In the genomic region with DNA sequence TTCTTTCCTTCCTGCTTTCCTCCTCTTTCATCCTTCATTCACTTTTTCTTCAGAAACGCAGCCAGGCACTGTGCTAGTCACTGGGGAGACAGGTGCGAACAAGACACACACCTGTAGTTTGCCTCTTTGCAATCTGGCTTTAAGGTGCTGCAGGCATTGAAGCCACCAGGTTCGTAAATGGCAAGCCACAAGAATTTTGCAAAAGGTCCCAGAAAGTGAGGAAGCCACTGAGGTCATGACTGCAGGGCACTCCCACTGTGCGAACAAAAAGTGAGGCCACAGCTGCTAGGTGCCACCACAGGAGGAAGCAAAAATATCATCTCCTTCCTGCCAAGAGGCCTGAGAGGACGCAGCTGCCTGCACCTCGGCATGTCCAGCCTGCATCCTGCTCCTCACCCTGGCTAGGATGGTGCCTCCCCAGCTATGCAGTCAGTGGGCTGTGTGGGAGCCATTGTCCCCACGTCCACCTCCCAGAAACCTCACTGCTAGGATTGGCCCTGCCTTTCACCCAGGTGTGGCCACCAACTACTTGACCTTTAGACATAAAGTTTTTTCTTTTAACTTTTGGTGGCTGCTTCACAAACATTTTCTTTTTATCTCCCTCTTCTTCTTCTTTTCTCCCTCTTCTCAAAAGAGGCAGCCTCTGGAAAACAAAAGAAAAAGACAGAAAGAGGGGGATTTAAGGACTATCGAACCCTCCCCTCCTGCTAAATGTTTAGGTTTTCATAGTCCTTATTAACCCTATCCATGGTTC, we compare ENCODE assay signal across 8 cellular contexts.
DNase-seq lines count a peak whose midpoint lies in the region; ATAC-seq and TF ChIP-seq lines count a peak whose summit lies in the region.

No MANE protein-coding gene starts in this region.

- RAD21 ChIA-PET in HCT116 (lab: Charles Lee; ENCODE audit: low non-redundant PET in 1 of 2, low total read pairs in 2 of 2, uncharacterized antibody in 2 of 2, unreplicated experiment in 2 of 2), result no interaction called here

- CTCF ChIA-PET in HCT116 (lab: Charles Lee), result no interaction called here

- H4K20me1 ChIP-seq in HCT116 (ENCODE audit: insufficient read depth), result no peaks in the 10 kb centered on the region

- BruUV-seq in HCT116 (replicated peaks; lab: Mats Ljungman, UMichigan), result no TSS peak

- TF ChIP-seq POLR2A in HCT116 (IDR thresholded peaks at IDR 0.05; ENCODE audit: borderline replicate concordance, extremely low read depth, insufficient read depth, insufficient read length) (no peak), NB4 (IDR thresholded peaks at IDR 0.05; ENCODE audit: extremely low read depth, insufficient read length) (no peak)

- H3K27ac ChIP-seq in HCT116 (ENCODE audit: low read depth, low read length), result no peak overlapping the region
- H3K27ac ChIP-seq in lung (ENCODE audit: low read depth in 1 of 2, low read length in 1 of 2), result peak overlapping the region in 1 of 2 donors; percentile 14

- ATAC-seq in HCT116 (peak; percentile 42; the same call in 1 of the 2 replicates), lung (ENCODE audit: insufficient read depth, low FRiP score) (no peak)

- TF ChIP-seq CTCF in HCT116 (IDR thresholded peaks at IDR 0.05 in 2 of 3, conservative IDR thresholded peaks at IDR 0.05 in 1 of 3; ENCODE audit: borderline replicate concordance in 1 of 3, insufficient read depth in 1 of 3, low read depth in 2 of 3, low read length in 2 of 3) (no peak), NB4 (IDR thresholded peaks at IDR 0.05; ENCODE audit: low read depth, low read length) (no peak), lung (IDR thresholded peaks at IDR 0.05; ENCODE audit: control extremely low read depth, extremely low read depth) (no peak)

- TF ChIP-seq RAD21 in HCT116 (IDR thresholded peaks at IDR 0.05; ENCODE audit: low read depth), result no peak

- H3K4me2 ChIP-seq in HCT116 (ENCODE audit: low read length), result peak overlapping the region; percentile 31; the same call in 1 of the 2 replicates

- peak; percentile 92 for DNase-seq in GF-D8 (lab: John Stamatoyannopoulos, UW)
- no peak for DNase-seq in HCT116 (ENCODE audit: low read depth, low spot score)
- peak; percentile 95 for DNase-seq in NB4 (ENCODE audit: low read depth)
- DNase-seq in activated T-cell treated with anti-CD3 and anti-CD28 coated beads for 48 hours (ENCODE audit: low read depth), result peak; percentile 22
- DNase-seq in lung (ENCODE audit: low spot score), result peak; percentile 30
- no peak for DNase-seq in H7
- DNase-seq in DMS 273 (lab: John Stamatoyannopoulos, UW; ENCODE audit: unreplicated experiment), result no peak
- DNase-seq in inferior parietal cortex (ENCODE audit: extremely low spot score), result no peak

- H3K9ac ChIP-seq in HCT116 (ENCODE audit: low read length), result no peak overlapping the region

- intact Hi-C loops in HCT116 (cut with micrococcal nuclease), result no loop called here

- 40 to 49% methylated on average over 8 of the region's 8 CpGs for WGBS in lung, 2 donors

- H3K4me3 ChIP-seq in HCT116 (replicated peaks in 1 of 2; ENCODE audit: low read depth in 1 of 2, low read length in 2 of 2) (no peak overlapping the region), NB4 (ENCODE audit: low read depth, low read length) (no peak overlapping the region), lung (no peak overlapping the region), H7 (ENCODE audit: insufficient read depth, low read depth, low read length) (no peak overlapping the region)

- H2AFZ ChIP-seq in HCT116 (ENCODE audit: low read depth, low read length, poor library complexity, severe bottlenecking), result peak overlapping the region; percentile 65

- no peaks in the 10 kb centered on the region for H3K9me3 ChIP-seq in HCT116 (ENCODE audit: control insufficient read depth in 1 of 2, insufficient read depth in 1 of 2, low read depth in 1 of 2, low read length in 2 of 2)
- no peaks in the 10 kb centered on the region for H3K9me3 ChIP-seq in lung (ENCODE audit: control insufficient read depth in 2 of 2, insufficient read depth in 1 of 2, low read length in 1 of 2)

- H3K36me3 ChIP-seq in HCT116 (ENCODE audit: control insufficient read depth in 1 of 2, insufficient read depth in 2 of 2, low read length in 2 of 2) (no peaks in the 10 kb centered on the region), lung (ENCODE audit: control insufficient read depth in 2 of 2, insufficient read depth in 2 of 2, low read length in 2 of 2) (no peaks in the 10 kb centered on the region), H7 (replicated peaks; ENCODE audit: control insufficient read depth, insufficient read depth, low read length) (no peaks in the 10 kb centered on the region)

- no peaks in the 10 kb centered on the region for H3K9me2 ChIP-seq in HCT116 (ENCODE audit: insufficient read depth)

- H3K27me3 ChIP-seq in HCT116 (ENCODE audit: insufficient read depth, low read length) (no peaks in the 10 kb centered on the region), lung (ENCODE audit: control insufficient read depth, insufficient read depth) (no peaks in the 10 kb centered on the region), H7 (ENCODE audit: control insufficient read depth, insufficient read depth, low read length) (no peaks in the 10 kb centered on the region)

- POLR2A ChIA-PET in HCT116 (lab: Charles Lee), result no interaction called here

- H3K79me2 ChIP-seq in HCT116 (ENCODE audit: insufficient read depth, low read length), result no peaks in the 10 kb centered on the region

- peaks cover 7 to 20% of the 10 kb centered on the region in 2 experiments for H3K4me1 ChIP-seq in HCT116 (ENCODE audit: control insufficient read depth in 1 of 2, insufficient read depth in 2 of 2, low read length in 2 of 2)
- peaks cover 0 to 5% of the 10 kb centered on the region in 2 donors for H3K4me1 ChIP-seq in lung (ENCODE audit: control insufficient read depth in 2 of 2, insufficient read depth in 2 of 2, low read length in 2 of 2)

TF ChIP-seq in HCT116, 20 proteins besides CTCF, POLR2A, EP300 and RAD21:
- TF ChIP-seq POLR2AphosphoS5 (IDR thresholded peaks at IDR 0.05; ENCODE audit: low read depth, low read length) (no peak), ATF3 (IDR thresholded peaks at IDR 0.05) (no peak), FOSL1 (IDR thresholded peaks at IDR 0.05; ENCODE audit: low read depth) (no peak), SP1 (IDR thresholded peaks at IDR 0.05; ENCODE audit: low read depth) (no peak), YY1 (IDR thresholded peaks at IDR 0.05; ENCODE audit: extremely low read depth, insufficient replicate concordance, low read depth, low read length) (no peak), CBX3 (IDR thresholded peaks at IDR 0.05; ENCODE audit: low read depth) (no peak), SIN3A (IDR thresholded peaks at IDR 0.05; ENCODE audit: low read depth) (no peak), EZH2 (IDR thresholded peaks at IDR 0.05) (no peak), ZNF274 (IDR thresholded peaks at IDR 0.05; ENCODE audit: low read depth, low read length) (no peak), ZFX (IDR thresholded peaks at IDR 0.05) (no peak)
- TF ChIP-seq, protein P1, sequence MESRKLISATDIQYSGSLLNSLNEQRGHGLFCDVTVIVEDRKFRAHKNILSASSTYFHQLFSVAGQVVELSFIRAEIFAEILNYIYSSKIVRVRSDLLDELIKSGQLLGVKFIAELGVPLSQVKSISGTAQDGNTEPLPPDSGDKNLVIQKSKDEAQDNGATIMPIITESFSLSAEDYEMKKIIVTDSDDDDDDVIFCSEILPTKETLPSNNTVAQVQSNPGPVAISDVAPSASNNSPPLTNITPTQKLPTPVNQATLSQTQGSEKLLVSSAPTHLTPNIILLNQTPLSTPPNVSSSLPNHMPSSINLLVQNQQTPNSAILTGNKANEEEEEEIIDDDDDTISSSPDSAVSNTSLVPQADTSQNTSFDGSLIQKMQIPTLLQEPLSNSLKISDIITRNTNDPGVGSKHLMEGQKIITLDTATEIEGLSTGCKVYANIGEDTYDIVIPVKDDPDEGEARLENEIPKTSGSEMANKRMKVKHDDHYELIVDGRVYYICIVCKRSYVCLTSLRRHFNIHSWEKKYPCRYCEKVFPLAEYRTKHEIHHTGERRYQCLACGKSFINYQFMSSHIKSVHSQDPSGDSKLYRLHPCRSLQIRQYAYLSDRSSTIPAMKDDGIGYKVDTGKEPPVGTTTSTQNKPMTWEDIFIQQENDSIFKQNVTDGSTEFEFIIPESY (IDR thresholded peaks at IDR 0.05; ENCODE audit: extremely low read depth, insufficient replicate concordance, low read length), result no peak
TF ChIP-seq in HCT116: peak in this region for 0.

Comparison
In these comparisons a context has a peak if more than half of its experiments do, and no peak if none do; other contexts are left out.
1. DNase-seq: peak in GF-D8 (single experiment), NB4 (single experiment), activated T-cell treated with anti-CD3 and anti-CD28 coated beads for 48 hours (single experiment) and lung (single experiment); none in HCT116 (single experiment), H7 (single experiment), DMS 273 (single experiment) and inferior parietal cortex (single experiment).